ENCODE assay signal across 6 cellular contexts in genomic region chr15:49760749-49761148, GRCh38.
"Had no signal": no experiment of that assay in that cellular context is flagged by ENCODE, and none has a peak within 500 bp of the region (broad histone marks: within the 10 kb centered on the region; RNA-seq: fewer than 3 reads in every experiment).

No MANE protein-coding gene starts in this region.

- DNase-seq: GOT3, H7, IMR-90, KBM-7 had no signal

- H3K4me1 ChIP-seq: HAP-1 had no signal

- H3K36me3 ChIP-seq: HAP-1 had no signal

- H3K4me3 ChIP-seq: HAP-1 had no signal

- ATAC-seq: HCT116 had no signal
